8 cellular contexts compared by ENCODE assay signal in genomic region chr6:127515794-127516675, GRCh38. TPM values are rescaled to one million over a fixed set of nuclear protein-coding genes. Genes with fewer than 3 reads are reported as not detected.
A peak's percentile ranks its signal among the peaks of the same experiment; 100 is the strongest.
DNase-seq lines count a peak whose midpoint lies in the region; ATAC-seq, FAIRE-seq and TF ChIP-seq lines count a peak whose summit lies in the region.

No MANE protein-coding gene starts in this region.

- H3K4ac ChIP-seq in neuronal stem cell (ENCODE audit: low read length) = no peak overlapping the region

- CTCF ChIA-PET in Panc1 (lab: Charles Lee) = interaction anchor here (0.6 to 2.2 kb wide), 6 partner anchors 14 to 72 kb away, joined by 3 to 10 read pairs (median 4); no protein-coding TSS in a partner anchor

- TF ChIP-seq POLR2A in testis (IDR thresholded peaks at IDR 0.05) = no peak

- H3K14ac ChIP-seq in neuronal stem cell (ENCODE audit: low read length) = no peak overlapping the region

- H4K91ac ChIP-seq in neuronal stem cell (ENCODE audit: low read depth, low read length, poor library complexity) = no peak overlapping the region

- ATAC-seq in GM21423 (IDR thresholded peaks at IDR 0.05; ENCODE audit: unreplicated experiment) (peak; percentile 67), Panc1 (peak; percentile 85)

- no peak overlapping the region for H4K8ac ChIP-seq in neuronal stem cell (ENCODE audit: low read depth, low read length)

- no peak overlapping the region for H2AK5ac ChIP-seq in neuronal stem cell (ENCODE audit: low read depth, low read length)

- H3K9me3 ChIP-seq in Panc1 (ENCODE audit: control insufficient read depth, insufficient read depth, low read depth, low read length) (no peaks in the 10 kb centered on the region), neuronal stem cell (replicated peaks in 1 of 2; ENCODE audit: control insufficient read depth in 2 of 2, insufficient read depth in 1 of 2, low read depth in 1 of 2, low read length in 2 of 2) (peaks cover 0 to 11% of the 10 kb centered on the region in 2 donors), testis (no peaks in the 10 kb centered on the region)

- H2BK12ac ChIP-seq in neuronal stem cell (ENCODE audit: low read length) = no peak overlapping the region

- H3K4me2 ChIP-seq in neuronal stem cell (ENCODE audit: insufficient read depth, low read length, poor library complexity, severe bottlenecking) = peak overlapping the region; percentile 69

- H3K23ac ChIP-seq in neuronal stem cell (ENCODE audit: low read depth, low read length, poor library complexity) = peak overlapping the region; percentile 34

- no peak overlapping the region for H2BK120ac ChIP-seq in neuronal stem cell (ENCODE audit: low read depth, low read length)

- H3K27ac ChIP-seq in Panc1 (ENCODE audit: low read length) (no peak overlapping the region), neuronal stem cell (replicated peaks; ENCODE audit: low read length) (peak overlapping the region; percentile 77), testis (no peak overlapping the region)

- no peak overlapping the region for H2BK5ac ChIP-seq in neuronal stem cell (ENCODE audit: low read length)

- H3K4me1 ChIP-seq in Panc1 (ENCODE audit: control insufficient read depth, insufficient read depth, low read length) = no peaks in the 10 kb centered on the region; the same call in 1 of the 2 replicates
- H3K4me1 ChIP-seq in neuronal stem cell (ENCODE audit: control insufficient read depth in 2 of 2, insufficient read depth in 1 of 2, low read depth in 1 of 2, low read length in 2 of 2) = peaks cover 7% of the 10 kb centered on the region in 2 donors
- H3K4me1 ChIP-seq in testis = peaks cover 9% of the 10 kb centered on the region

- TF ChIP-seq CTCF in D721Med (IDR thresholded peaks at IDR 0.05; ENCODE audit: insufficient read depth, missing control alignments) = peak; percentile 18
- no peak for TF ChIP-seq CTCF in Panc1 (IDR thresholded peaks at IDR 0.05)
- no peak for TF ChIP-seq CTCF in testis (IDR thresholded peaks at IDR 0.05)

- H2AFZ ChIP-seq in neuronal stem cell (ENCODE audit: low read length) = peak overlapping the region; percentile 88

- no peaks in the 10 kb centered on the region for H3K79me1 ChIP-seq in neuronal stem cell (ENCODE audit: low read depth, low read length)

- H3K27me3 ChIP-seq in Panc1 (ENCODE audit: control insufficient read depth, insufficient read depth, low read length) (peaks cover 6% of the 10 kb centered on the region), neuronal stem cell (ENCODE audit: control insufficient read depth in 3 of 3, insufficient read depth in 3 of 3, low read depth in 1 of 3, low read length in 3 of 3) (no peaks in the 10 kb centered on the region), testis (no peaks in the 10 kb centered on the region)

- peak overlapping the region; percentile 55 to 66 for H3K4me3 ChIP-seq in Panc1 (ENCODE audit: low read depth in 2 of 2, low read length in 2 of 2)
- H3K4me3 ChIP-seq in neuronal stem cell (ENCODE audit: low read length in 2 of 2) = peak overlapping the region; percentile 86 to 93
- peak overlapping the region; percentile 57 to 84 for H3K4me3 ChIP-seq in testis

- peak overlapping the region; percentile 36 for H3K9ac ChIP-seq in neuronal stem cell (ENCODE audit: low read depth, low read length, poor library complexity)

- DNase-seq in D721Med (ENCODE audit: insufficient read length, low spot score) = peak; percentile 58
- peak; percentile 70 for DNase-seq in HTR-8/SVneo (ENCODE audit: insufficient read length, low spot score)
- no peak for DNase-seq in Panc1 (ENCODE audit: low read depth, low spot score)
- peak; percentile 91 for DNase-seq in activated effector memory CD4-positive, alpha-beta T cell treated with anti-CD3 and anti-CD28 coated beads, Interleukin-2, amount 50 U/mL, for 16 hours
- peak; percentile 53 for DNase-seq in foreskin melanocyte
- peak; percentile 76 for DNase-seq in neuronal stem cell (ENCODE audit: low spot score)
- DNase-seq in testis = peak; percentile 63

- no TSS peak for BruUV-seq in Panc1 (replicated peaks; lab: Mats Ljungman, UMichigan)

- H2BK15ac ChIP-seq in neuronal stem cell (ENCODE audit: low read length) = no peak overlapping the region

- in situ Hi-C loops in Panc1 (cut with HindIII; ENCODE audit: low pct_unique_long_range_greater_than_20kb, low sequenced_read_pairs) = no loop called here

- FAIRE-seq in D721Med (lab: Jason Lieb, UNC) (no peak), HTR-8/SVneo (lab: Jason Lieb, UNC) (no peak)

- POLR2A ChIA-PET in Panc1 (lab: Charles Lee) = interaction anchor here (0.6 to 0.7 kb wide), 4 partner anchors 14 to 236 kb away, joined by 10 to 18 read pairs (median 14); no protein-coding TSS in a partner anchor

- no CpG with 5 or more reads among the region's 76 CpGs for WGBS in neuronal stem cell (ENCODE audit: extremely low coverage in 2 of 2, insufficient read length in 2 of 2, insufficient replicate concordance in 1 of 2), 2 donors
- WGBS in testis, 2 donors = 0 to 1% methylated on average over 17 to 58 of the region's 76 CpGs

- intact Hi-C loops in Panc1 (cut with micrococcal nuclease; ENCODE audit: unreplicated experiment) (no loop called here), testis (cut with DNase I; ENCODE audit: low total_unique reads) (no loop called here)

- peak overlapping the region; percentile 90 for H3K18ac ChIP-seq in neuronal stem cell (ENCODE audit: low read length)

- H3K36me3 ChIP-seq in Panc1 (ENCODE audit: control insufficient read depth, insufficient read depth, low read length) (no peaks in the 10 kb centered on the region), neuronal stem cell (replicated peaks in 1 of 2; ENCODE audit: control insufficient read depth in 2 of 2, insufficient read depth in 2 of 2, low read length in 2 of 2) (peaks cover 4 to 49% of the 10 kb centered on the region in 2 donors), testis (ENCODE audit: low read depth, missing control alignments) (no peaks in the 10 kb centered on the region)

RNA-seq across cellular contexts. Expression of gene KIAA0408, which starts 56.8 kb away (rescaled TPM):
- total RNA-seq in Panc1 (2021; ENCODE audit: unreplicated experiment) (0.90 TPM), testis (1 to 10 TPM; 3.3 to 4.1 TPM)
- polyA plus RNA-seq in Panc1 (2012; ENCODE audit: insufficient read length) = not detected
- polyA plus RNA-seq in neuronal stem cell (2013, experiment 1 of 2) = 10.1 TPM
- polyA plus RNA-seq in neuronal stem cell (2013, experiment 2 of 2) = 10.8 TPM
- 11.2 TPM for polyA plus RNA-seq in testis (ENCODE audit: insufficient read depth, low read depth, low replicate concordance)
